ENCODE assay signal across 23 cellular contexts in genomic region chr7:48285365-48285764, GRCh38.
A peak's percentile ranks its signal among the peaks of the same experiment; 100 is the strongest.
DNase-seq lines count a peak whose midpoint lies in the region; ATAC-seq and TF ChIP-seq lines count a peak whose summit lies in the region.
"Had no signal": no experiment of that assay in that cellular context is flagged by ENCODE, and none has a peak within 500 bp of the region (broad histone marks: within the 10 kb centered on the region; RNA-seq: fewer than 3 reads in every experiment).

No MANE protein-coding gene starts in this region.

- WGBS in transverse colon (ENCODE audit: low coverage in 1 of 2), 2 donors = 38 to 52% methylated on average over 2 to 6 of the region's 6 CpGs

- no peaks in the 10 kb centered on the region for H3K27me3 Mint-ChIP-seq in Calu3 (ENCODE audit: unreplicated experiment)

- no peak overlapping the region for H3K4me3 Mint-ChIP-seq in Calu3 (ENCODE audit: low read depth, unreplicated experiment)
- H3K4me3 Mint-ChIP-seq: activated naive CD4-positive, alpha-beta T cell treated with anti-CD3 and anti-CD28 coated beads for 36 hours had no signal

- no peaks in the 10 kb centered on the region for H3K27me3 ChIP-seq in transverse colon
- H3K27me3 ChIP-seq: esophagus squamous epithelium had no signal

- no peaks in the 10 kb centered on the region for H3K36me3 Mint-ChIP-seq in Calu3 (ENCODE audit: insufficient read depth, unreplicated experiment)

- TF ChIP-seq EP300 in transverse colon (IDR thresholded peaks at IDR 0.05; ENCODE audit: low read depth) = no peak

- no peaks in the 10 kb centered on the region for H3K9me3 ChIP-seq in transverse colon
- H3K9me3 ChIP-seq: esophagus squamous epithelium, thoracic aorta had no signal

- intact Hi-C loops in Calu3 (cut with micrococcal nuclease; ENCODE audit: unreplicated experiment) = no loop called here
- intact Hi-C loops in transverse colon (cut with DNase I; ENCODE audit: low total_unique reads) = no loop called here

- H3K4me1 Mint-ChIP-seq in Calu3 (ENCODE audit: low read depth, unreplicated experiment) = no peaks in the 10 kb centered on the region

- no peaks in the 10 kb centered on the region for H3K36me3 ChIP-seq in transverse colon
- H3K36me3 ChIP-seq: esophagus squamous epithelium, thoracic aorta had no signal

- H3K9me3 Mint-ChIP-seq in Calu3 (ENCODE audit: low read depth, unreplicated experiment) = peaks cover 2% of the 10 kb centered on the region
- H3K9me3 Mint-ChIP-seq: activated naive CD4-positive, alpha-beta T cell treated with anti-CD3 and anti-CD28 coated beads for 36 hours had no signal

- CTCF ChIA-PET in Calu3 (lab: Charles Lee) = interaction anchor here (0.6 kb wide), 1 partner anchor 14 kb away, joined by 3 read pairs; no protein-coding TSS in a partner anchor

- no peak for TF ChIP-seq POLR2A in transverse colon (IDR thresholded peaks at IDR 0.05)

- no peak for DNase-seq in Calu3
- peak; percentile 53 for DNase-seq in M059J (ENCODE audit: low read depth)
- DNase-seq in choroid plexus epithelial cell (ENCODE audit: low read depth) = peak; percentile 66
- peak; percentile 41 for DNase-seq in myocyte (ENCODE audit: low read depth)
- no peak for DNase-seq in transverse colon
- DNase-seq in activated CD4-positive, alpha-beta T cell treated with anti-CD3 and anti-CD28 coated beads, Interleukin-2, amount 50 U/mL, for 4 hours = no peak
- DNase-seq in glomerular visceral epithelial cell (ENCODE audit: extremely low spot score) = no peak
- DNase-seq: activated CD4-positive, CD25-positive, alpha-beta regulatory T cell treated with anti-CD3 and anti-CD28 coated beads, Interleukin-2, amount 50 U/mL, for 72 hours; activated CD8-positive, alpha-beta memory T cell treated with anti-CD3 and anti-CD28 coated beads, Interleukin-2, amount 50 U/mL, for 4 hours; activated naive CD4-positive, alpha-beta T cell treated with anti-CD3 and anti-CD28 coated beads for 36 hours; C1 segment of cervical spinal cord; DMS79; esophagus squamous epithelium; hypothalamus; NCI-H1436 treated with DMSO at 0.1 percent for 48 hours; NK-92 treated with Interleukin-12 subunit alpha and Interleukin-12 subunit beta, amount 100 ng/mL, for 24 hours; Right ventricle myocardium superior; stimulated activated CD4-positive, alpha-beta T cell treated with anti-CD3 and anti-CD28 coated beads, Interleukin-4, amount 100 ng/mL, for 4 hours; T-helper 2 cell had no signal

- BruUV-seq in Calu3 (replicated peaks; lab: Mats Ljungman, UMichigan) = no TSS peak

- ATAC-seq in GM21786 (IDR thresholded peaks at IDR 0.05; ENCODE audit: unreplicated experiment) = no peak
- ATAC-seq: left lobe of liver had no signal

- in situ Hi-C loops in transverse colon (cut with MboI; ENCODE audit: low pct_ligation_motif_present in 1 of 4, low pct_unique_long_range_greater_than_20kb in 1 of 4, low sequenced_read_pairs in 3 of 4) = no loop called here

- TF ChIP-seq CTCF in Calu3 (IDR thresholded peaks at IDR 0.05; ENCODE audit: unreplicated experiment) = no peak
- TF ChIP-seq CTCF in choroid plexus epithelial cell (conservative IDR thresholded peaks at IDR 0.05; ENCODE audit: low read depth, low read length) = no peak
- TF ChIP-seq CTCF in transverse colon (IDR thresholded peaks at IDR 0.05) = no peak

- no peak overlapping the region for H3K27ac ChIP-seq in transverse colon
- H3K27ac ChIP-seq: esophagus squamous epithelium, skin epidermis, thoracic aorta had no signal

- H3K4me1 ChIP-seq in transverse colon = no peaks in the 10 kb centered on the region

- peak overlapping the region; percentile 21 for H3K27ac Mint-ChIP-seq in Calu3 (ENCODE audit: unreplicated experiment)
- H3K27ac Mint-ChIP-seq: activated naive CD4-positive, alpha-beta T cell treated with anti-CD3 and anti-CD28 coated beads for 36 hours had no signal

- H3K4me3 ChIP-seq in choroid plexus epithelial cell (ENCODE audit: low read depth, low read length) (no peak overlapping the region), transverse colon (no peak overlapping the region)
- H3K4me3 ChIP-seq: esophagus squamous epithelium, skin epidermis, thoracic aorta had no signal

Comparison
In these comparisons a context has a peak if more than half of its experiments do, and no peak if none do; other contexts are left out.
1. DNase-seq: peak in M059J (single experiment), choroid plexus epithelial cell (single experiment) and myocyte (single experiment); none in Calu3 (single experiment), transverse colon (single experiment), activated CD4-positive, alpha-beta T cell treated with anti-CD3 and anti-CD28 coated beads, Interleukin-2, amount 50 U/mL, for 4 hours (0 of 2) and glomerular visceral epithelial cell (single experiment).